ENCODE assay signal across 12 cellular contexts in the genomic region with DNA sequence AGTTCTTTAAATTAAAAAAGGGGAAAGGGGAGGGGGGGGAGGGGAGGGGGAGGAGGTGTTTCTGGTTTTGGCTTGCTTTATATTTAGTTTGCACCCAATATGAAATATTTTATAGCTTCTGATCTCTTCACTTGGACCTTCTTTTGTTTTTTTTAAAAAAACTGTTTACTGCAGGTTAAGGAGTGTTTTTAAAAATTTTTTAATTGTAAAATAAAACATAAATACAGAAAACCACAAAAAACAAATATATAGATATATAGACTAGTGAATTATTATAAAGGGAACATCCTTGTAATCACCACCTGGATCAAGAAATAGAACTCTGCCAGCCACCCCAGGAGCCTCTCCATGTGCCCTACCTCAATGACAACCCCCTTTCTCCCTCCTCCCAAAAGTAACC. TPM values are rescaled to one million over a fixed set of nuclear protein-coding genes. Genes with fewer than 3 reads are reported as not detected.
DNase-seq lines count a peak whose midpoint lies in the region; ATAC-seq and TF ChIP-seq lines count a peak whose summit lies in the region.
"Had no signal": no experiment of that assay in that cellular context is flagged by ENCODE, and none has a peak within 500 bp of the region (broad histone marks: within the 10 kb centered on the region; RNA-seq: fewer than 3 reads in every experiment).

No MANE protein-coding gene starts in this region.

- H2AFZ ChIP-seq in HCT116 (ENCODE audit: low read depth, low read length, poor library complexity, severe bottlenecking) = peak overlapping the region; percentile 87

- H3K27me3 ChIP-seq in HCT116 (ENCODE audit: insufficient read depth, low read length) = no peaks in the 10 kb centered on the region
- H3K27me3 ChIP-seq in WERI-Rb-1 (ENCODE audit: insufficient read depth, low read depth, severe bottlenecking) = no peaks in the 10 kb centered on the region
- H3K27me3 ChIP-seq in iPS-18a (ENCODE audit: control insufficient read depth, insufficient read depth, low read length) = peaks cover 11% of the 10 kb centered on the region
- no peaks in the 10 kb centered on the region for H3K27me3 ChIP-seq in thoracic aorta (replicated peaks; ENCODE audit: insufficient read depth)
- H3K27me3 ChIP-seq: ovary had no signal

- RAD21 ChIA-PET in HCT116 (lab: Charles Lee; ENCODE audit: low non-redundant PET in 1 of 2, low total read pairs in 2 of 2, uncharacterized antibody in 2 of 2, unreplicated experiment in 2 of 2) = no interaction called here

- H3K4me1 ChIP-seq in HCT116 (ENCODE audit: control insufficient read depth in 1 of 2, insufficient read depth in 2 of 2, low read length in 2 of 2) = peaks cover 2 to 11% of the 10 kb centered on the region in 2 experiments; a peak in 3 of 4 replicates
- peaks cover 11% of the 10 kb centered on the region for H3K4me1 ChIP-seq in iPS-18a (ENCODE audit: control insufficient read depth, low read depth, low read length)
- peaks cover 5 to 31% of the 10 kb centered on the region in 2 donors for H3K4me1 ChIP-seq in thoracic aorta (ENCODE audit: control insufficient read depth in 1 of 2, low read depth in 2 of 2)

- BruUV-seq in HCT116 (replicated peaks; lab: Mats Ljungman, UMichigan) = no TSS peak

- ATAC-seq in HCT116 = no peak
- ATAC-seq in thoracic aorta (ENCODE audit: insufficient number of reproducible peaks, low FRiP score, low read depth) = no peak
- no peak for ATAC-seq in Right ventricle myocardium superior (ENCODE audit: poor library complexity)

- H3K4me3 ChIP-seq in HCT116 (replicated peaks in 1 of 2; ENCODE audit: low read depth in 1 of 2, low read length in 2 of 2) (peak overlapping the region; percentile 51 to 62), WERI-Rb-1 (ENCODE audit: low read depth, low read length) (peak overlapping the region; percentile 62), iPS-18a (ENCODE audit: low read length) (peak overlapping the region; percentile 62), thoracic aorta (peak overlapping the region; percentile 80)

- H4K20me1 ChIP-seq in HCT116 (ENCODE audit: insufficient read depth) = no peaks in the 10 kb centered on the region

- intact Hi-C loops in HCT116 (cut with micrococcal nuclease) (no loop called here), Right ventricle myocardium superior (cut with DNase I) (no loop called here)

- H3K36me3 ChIP-seq in HCT116 (ENCODE audit: control insufficient read depth in 1 of 2, insufficient read depth in 2 of 2, low read length in 2 of 2) = no peaks in the 10 kb centered on the region
- H3K36me3 ChIP-seq in WERI-Rb-1 = no peaks in the 10 kb centered on the region
- no peaks in the 10 kb centered on the region for H3K36me3 ChIP-seq in iPS-18a (ENCODE audit: control insufficient read depth, low read depth, low read length)
- H3K36me3 ChIP-seq in thoracic aorta = no peaks in the 10 kb centered on the region
- H3K36me3 ChIP-seq: ovary, tibial nerve had no signal

- H3K27ac ChIP-seq in HCT116 (ENCODE audit: low read depth, low read length) = no peak overlapping the region
- H3K27ac ChIP-seq in WERI-Rb-1 = no peak overlapping the region
- no peak overlapping the region for H3K27ac ChIP-seq in iPS-18a (ENCODE audit: low read length)
- H3K27ac ChIP-seq in thoracic aorta = no peak overlapping the region
- H3K27ac ChIP-seq: KMS-11, ovary, skin epidermis, tibial nerve had no signal

- no peaks in the 10 kb centered on the region for H3K79me2 ChIP-seq in HCT116 (ENCODE audit: insufficient read depth, low read length)

- peak overlapping the region; percentile 37; the same call in 1 of the 2 replicates for H3K9ac ChIP-seq in HCT116 (ENCODE audit: low read length)
- no peak overlapping the region for H3K9ac ChIP-seq in iPS-18a (ENCODE audit: low read length)
- H3K9ac ChIP-seq: KMS-11 had no signal

- H3K4me2 ChIP-seq in HCT116 (ENCODE audit: low read length) = peak overlapping the region; percentile 95

- H3K9me2 ChIP-seq in HCT116 (ENCODE audit: insufficient read depth) = no peaks in the 10 kb centered on the region

- TF ChIP-seq CTCF in HCT116 (IDR thresholded peaks at IDR 0.05 in 2 of 3, conservative IDR thresholded peaks at IDR 0.05 in 1 of 3; ENCODE audit: borderline replicate concordance in 1 of 3, insufficient read depth in 1 of 3, low read depth in 2 of 3, low read length in 2 of 3) = no peak
- no peak for TF ChIP-seq CTCF in WERI-Rb-1 (IDR thresholded peaks at IDR 0.05; ENCODE audit: low read depth, low read length)
- no peak for TF ChIP-seq CTCF in thoracic aorta (IDR thresholded peaks at IDR 0.05)

- DNase-seq in HCT116 (ENCODE audit: low read depth, low spot score) (no peak), WERI-Rb-1 (no peak), thoracic aorta (ENCODE audit: low spot score) (no peak), AG08396 (ENCODE audit: low spot score) (no peak), Right ventricle myocardium superior (no peak), NCI-H446 (lab: John Stamatoyannopoulos, UW) (no peak)

- TF ChIP-seq RAD21 in HCT116 (IDR thresholded peaks at IDR 0.05; ENCODE audit: low read depth) = no peak

- CTCF ChIA-PET in HCT116 (lab: Charles Lee) = no interaction called here

- TF ChIP-seq POLR2A in HCT116 (IDR thresholded peaks at IDR 0.05; ENCODE audit: borderline replicate concordance, extremely low read depth, insufficient read depth, insufficient read length) = no peak

- H3K9me3 ChIP-seq in HCT116 (ENCODE audit: control insufficient read depth in 1 of 2, insufficient read depth in 1 of 2, low read depth in 1 of 2, low read length in 2 of 2) = no peaks in the 10 kb centered on the region
- no peaks in the 10 kb centered on the region for H3K9me3 ChIP-seq in WERI-Rb-1 (ENCODE audit: severe bottlenecking)
- H3K9me3 ChIP-seq in iPS-18a (ENCODE audit: control insufficient read depth, low read depth, low read length) = no peaks in the 10 kb centered on the region
- no peaks in the 10 kb centered on the region for H3K9me3 ChIP-seq in thoracic aorta
- H3K9me3 ChIP-seq: ovary, tibial nerve had no signal

- POLR2A ChIA-PET in HCT116 (lab: Charles Lee) = no interaction called here

TF ChIP-seq in HCT116, 20 proteins besides CTCF, POLR2A, EP300 and RAD21:
- TF ChIP-seq CBX3 (IDR thresholded peaks at IDR 0.05; ENCODE audit: low read depth) = no peak
- TF ChIP-seq YY1 (IDR thresholded peaks at IDR 0.05; ENCODE audit: extremely low read depth, insufficient replicate concordance, low read depth, low read length) = no peak
- no peak for TF ChIP-seq ZFX (IDR thresholded peaks at IDR 0.05)
- TF ChIP-seq FOSL1 (IDR thresholded peaks at IDR 0.05; ENCODE audit: low read depth) = no peak
- TF ChIP-seq SRF (IDR thresholded peaks at IDR 0.05; ENCODE audit: low read depth) = no peak
- no peak for TF ChIP-seq ELF1 (IDR thresholded peaks at IDR 0.05; ENCODE audit: borderline replicate concordance, low read depth)
- no peak for TF ChIP-seq JUND (IDR thresholded peaks at IDR 0.05)

RNA-seq across cellular contexts. Expression of gene MYLK, which starts 0.9 kb away (rescaled TPM):
- total RNA-seq in HCT116 (2021; ENCODE audit: unreplicated experiment) (3.8 TPM), thoracic aorta (100 to 1,000 TPM; 483 to 563 TPM), Right ventricle myocardium superior (10.1 TPM)
- 1.3 and 1.6 TPM in 2 replicates for polyA plus RNA-seq in HCT116 (2012)
- total RNA-seq: activated naive CD4-positive, alpha-beta T cell treated with anti-CD3 and anti-CD28 coated beads for 36 hours had no signal

Comparison
In these comparisons a context has a peak if more than half of its experiments do, and no peak if none do; other contexts are left out.
1. RNA of gene MYLK, which starts 0.9 kb away (total RNA-seq): 483 to 563 TPM in thoracic aorta; 10.1 TPM in Right ventricle myocardium superior (single experiment) and 3.8 TPM in HCT116 (single experiment); every median in the first group is over 10 times any median in the second.
2. Peak in every context shown above with its lines, with median percentiles within 50 percentile points of each other: H3K4me3 ChIP-seq.